Comparison of ENCODE assay signal across 21 cellular contexts in the genomic region with DNA sequence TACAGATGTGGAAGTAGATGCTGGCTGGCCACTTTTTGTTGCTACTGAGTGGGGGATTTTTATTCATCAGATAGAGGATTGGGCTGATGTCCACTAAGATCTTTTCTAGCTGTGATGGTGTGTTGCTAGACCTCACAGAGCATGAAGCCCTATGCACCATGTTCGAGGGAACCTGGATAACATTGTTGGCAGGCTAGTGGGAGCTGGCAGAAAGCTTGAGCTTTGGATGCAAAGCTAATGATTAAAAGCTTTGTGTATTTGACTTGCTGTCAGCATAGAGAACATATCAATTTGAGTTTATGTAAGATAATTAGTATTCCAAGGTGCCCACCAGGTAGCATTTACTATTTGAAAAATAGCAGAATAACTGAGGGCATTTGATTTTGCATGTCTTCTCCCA. TPM values are rescaled to one million over a fixed set of nuclear protein-coding genes. Genes with fewer than 3 reads are reported as not detected.
DNase-seq lines count a peak whose midpoint lies in the region; ATAC-seq, FAIRE-seq and TF ChIP-seq lines count a peak whose summit lies in the region.
"Had no signal": no experiment of that assay in that cellular context is flagged by ENCODE, and none has a peak within 500 bp of the region (broad histone marks: within the 10 kb centered on the region; RNA-seq: fewer than 3 reads in every experiment).

No MANE protein-coding gene starts in this region.

- in situ Hi-C loops in GM12878 (cut with MboI) = no loop called here

- CTCF ChIA-PET in activated CD8-positive, alpha-beta memory T cell treated with anti-CD3 and anti-CD28 coated beads, Interleukin-2, amount 10 ng/mL, durations not matched to agents 7 days and 5 days (lab: Charles Lee) = interaction anchor here (1.0 to 1.9 kb wide), 4 partner anchors 9 to 139 kb away, joined by 3 to 6 read pairs (median 3); no protein-coding TSS in a partner anchor
- CTCF ChIA-PET in HCT116 (lab: Charles Lee) (no interaction called here), GM12878 (lab: Yijun Ruan, JAX) (interaction anchor here (0.8 to 2.2 kb wide), 17 partner anchors 9 to 1046 kb away, joined by 3 to 10 read pairs (median 4); partner anchors contain the start of gene RPL39L)

- TF ChIP-seq POLR2A in HCT116 (IDR thresholded peaks at IDR 0.05; ENCODE audit: borderline replicate concordance, extremely low read depth, insufficient read depth, insufficient read length) (no peak), GM12878 (IDR thresholded peaks at IDR 0.05; ENCODE audit: low read depth, low read length) (no peak), gastroesophageal sphincter (IDR thresholded peaks at IDR 0.05) (no peak)

- H3K4me2 ChIP-seq in HCT116 (ENCODE audit: low read length) (peak overlapping the region; percentile 16; the same call in 1 of the 2 replicates), GM12878 (ENCODE audit: control insufficient read depth, insufficient read depth) (peak overlapping the region; percentile 58; the same call in 1 of the 2 replicates)

- no peaks in the 10 kb centered on the region for H3K36me3 ChIP-seq in HCT116 (ENCODE audit: control insufficient read depth in 1 of 2, insufficient read depth in 2 of 2, low read length in 2 of 2)
- peaks cover 0 to 9% of the 10 kb centered on the region in 2 experiments; a peak in 3 of 4 replicates for H3K36me3 ChIP-seq in GM12878 (ENCODE audit: control insufficient read depth in 2 of 2, insufficient read depth in 2 of 2, low read length in 1 of 2)
- no peaks in the 10 kb centered on the region for H3K36me3 ChIP-seq in gastroesophageal sphincter
- H3K36me3 ChIP-seq: breast epithelium, upper lobe of right lung had no signal

- no peak overlapping the region for H3K4me3 ChIP-seq in HCT116 (replicated peaks in 1 of 2; ENCODE audit: low read depth in 1 of 2, low read length in 2 of 2)
- H3K4me3 ChIP-seq in GM12878 = no peak overlapping the region
- H3K4me3 ChIP-seq in gastroesophageal sphincter = no peak overlapping the region
- H3K4me3 ChIP-seq: breast epithelium, upper lobe of right lung had no signal

- TF ChIP-seq RAD21 in HCT116 (IDR thresholded peaks at IDR 0.05; ENCODE audit: low read depth) (no peak), GM12878 (IDR thresholded peaks at IDR 0.05; ENCODE audit: insufficient read depth, low read depth, low read length) (no peak)

- H3K27ac ChIP-seq in HCT116 (ENCODE audit: low read depth, low read length) = no peak overlapping the region
- peak overlapping the region; percentile 67 for H3K27ac ChIP-seq in GM12878 (ENCODE audit: control insufficient read depth, insufficient read depth)
- no peak overlapping the region for H3K27ac ChIP-seq in gastroesophageal sphincter
- H3K27ac ChIP-seq: C4-2B, HL-60, parathyroid adenoma, RWPE1, upper lobe of right lung had no signal

- 100% methylated on average over 1 of the region's 1 CpG for WGBS in GM12878 (ENCODE audit: insufficient coverage, insufficient replicate concordance, low lambda C conversion rate, missing lambda C conversion rate)
- WGBS in gastroesophageal sphincter (ENCODE audit: low coverage in 1 of 2), 2 donors = 60% methylated on average over 1 of the region's 1 CpG; no CpG with 5 or more reads in 1 of the 2 donors

- H3K9ac ChIP-seq in HCT116 (ENCODE audit: low read length) = no peak overlapping the region
- H3K9ac ChIP-seq in GM12878 (ENCODE audit: control insufficient read depth, insufficient read depth, low read length) = peak overlapping the region; percentile 24; the same call in 1 of the 2 replicates
- H3K9ac ChIP-seq: parathyroid adenoma had no signal

- H3K4me3 Mint-ChIP-seq in activated CD8-positive, alpha-beta memory T cell treated with anti-CD3 and anti-CD28 coated beads, Interleukin-2, amount 10 ng/mL, durations not matched to agents 7 days and 5 days = no peak overlapping the region
- H3K4me3 Mint-ChIP-seq in progenitor cell of endocrine pancreas (ENCODE audit: low read depth) = no peak overlapping the region
- H3K4me3 Mint-ChIP-seq: activated naive CD8-positive, alpha-beta T cell treated with anti-CD3 and anti-CD28 coated beads, Interleukin-2, amount 10 ng/mL, durations not matched to agents 7 days and 5 days had no signal

- peak overlapping the region; percentile 41 for H3K27ac Mint-ChIP-seq in activated CD8-positive, alpha-beta memory T cell treated with anti-CD3 and anti-CD28 coated beads, Interleukin-2, amount 10 ng/mL, durations not matched to agents 7 days and 5 days
- H3K27ac Mint-ChIP-seq in progenitor cell of endocrine pancreas = peak overlapping the region; percentile 2
- H3K27ac Mint-ChIP-seq: activated naive CD8-positive, alpha-beta T cell treated with anti-CD3 and anti-CD28 coated beads, Interleukin-2, amount 10 ng/mL, durations not matched to agents 7 days and 5 days had no signal

- FAIRE-seq in GM12878 (lab: Jason Lieb, UNC) = no peak
- FAIRE-seq: small intestine had no signal

- SMC1A ChIA-PET in GM12878 (lab: Charles Lee; ENCODE audit: uncharacterized antibody, unreplicated experiment) = interaction anchor here (0.7 to 5.6 kb wide), 21 partner anchors 11 to 175 kb away, joined by 3 to 83 read pairs (median 4); no protein-coding TSS in a partner anchor

- DNase-seq in activated CD8-positive, alpha-beta memory T cell treated with anti-CD3 and anti-CD28 coated beads, Interleukin-2, amount 10 ng/mL, durations not matched to agents 7 days and 5 days = no peak
- DNase-seq in activated CD8-positive, alpha-beta memory T cell treated with anti-CD3 and anti-CD28 coated beads, Interleukin-2, amount 50 U/mL, for 4 hours = no peak
- DNase-seq in HCT116 (ENCODE audit: low read depth, low spot score) = no peak
- DNase-seq in GM12878 (ENCODE audit: low read depth, low spot score) = no peak
- no peak for DNase-seq in progenitor cell of endocrine pancreas (ENCODE audit: low spot score, unreplicated experiment)
- DNase-seq: activated naive CD8-positive, alpha-beta T cell treated with anti-CD3 and anti-CD28 coated beads, Interleukin-2, amount 10 ng/mL, durations not matched to agents 7 days and 5 days; DMS79 treated with DMSO at 0.1 percent for 48 hours; effector CD4-positive, alpha-beta T cell; KG1; NCI-H1436; NCI-H2171 treated with DMSO at 0.1 percent for 48 hours; small intestine; upper lobe of right lung had no signal

- no peaks in the 10 kb centered on the region for H3K27me3 Mint-ChIP-seq in activated CD8-positive, alpha-beta memory T cell treated with anti-CD3 and anti-CD28 coated beads, Interleukin-2, amount 10 ng/mL, durations not matched to agents 7 days and 5 days
- H3K27me3 Mint-ChIP-seq in progenitor cell of endocrine pancreas = no peaks in the 10 kb centered on the region
- H3K27me3 Mint-ChIP-seq: activated naive CD8-positive, alpha-beta T cell treated with anti-CD3 and anti-CD28 coated beads, Interleukin-2, amount 10 ng/mL, durations not matched to agents 7 days and 5 days had no signal

- intact Hi-C loops in HCT116 (cut with micrococcal nuclease) (no loop called here), GM12878 (cut with micrococcal nuclease; ENCODE audit: unreplicated experiment) (loop anchor here (5.0 kb wide), 2 partner anchors 38 to 57 kb away; partner anchors contain the start of gene ST6GAL1)

- H3K27me3 ChIP-seq in HCT116 (ENCODE audit: insufficient read depth, low read length) = no peaks in the 10 kb centered on the region
- no peaks in the 10 kb centered on the region for H3K27me3 ChIP-seq in GM12878 (replicated peaks in 1 of 2; ENCODE audit: control insufficient read depth in 2 of 2, insufficient read depth in 2 of 2, low read length in 1 of 2)
- peaks cover 4% of the 10 kb centered on the region for H3K27me3 ChIP-seq in gastroesophageal sphincter
- H3K27me3 ChIP-seq: breast epithelium, upper lobe of right lung had no signal

- POLR2A ChIA-PET in HCT116 (lab: Charles Lee) = no interaction called here
- POLR2A ChIA-PET in GM12878 (lab: Charles Lee) = interaction anchor here (0.8 to 5.5 kb wide), 12 partner anchors 11 to 57 kb away, joined by 3 to 37 read pairs (median 6); no protein-coding TSS in a partner anchor

- peaks cover 17 to 31% of the 10 kb centered on the region in 2 experiments for H3K4me1 ChIP-seq in HCT116 (ENCODE audit: control insufficient read depth in 1 of 2, insufficient read depth in 2 of 2, low read length in 2 of 2)
- peaks cover 73% of the 10 kb centered on the region for H3K4me1 ChIP-seq in GM12878 (ENCODE audit: control insufficient read depth, insufficient read depth, low read length)
- no peaks in the 10 kb centered on the region for H3K4me1 ChIP-seq in gastroesophageal sphincter
- H3K4me1 ChIP-seq: breast epithelium, upper lobe of right lung had no signal

- no peaks in the 10 kb centered on the region for H3K9me3 ChIP-seq in HCT116 (ENCODE audit: control insufficient read depth in 1 of 2, insufficient read depth in 1 of 2, low read depth in 1 of 2, low read length in 2 of 2)
- peaks cover 3% of the 10 kb centered on the region; the same call in 1 of the 3 replicates for H3K9me3 ChIP-seq in GM12878 (replicated peaks; ENCODE audit: control insufficient read depth, insufficient read depth, low read length)
- no peaks in the 10 kb centered on the region for H3K9me3 ChIP-seq in gastroesophageal sphincter
- H3K9me3 ChIP-seq: breast epithelium, upper lobe of right lung had no signal

- no peaks in the 10 kb centered on the region for H3K9me2 ChIP-seq in HCT116 (ENCODE audit: insufficient read depth)

- H3K9me3 Mint-ChIP-seq in activated CD8-positive, alpha-beta memory T cell treated with anti-CD3 and anti-CD28 coated beads, Interleukin-2, amount 10 ng/mL, durations not matched to agents 7 days and 5 days (ENCODE audit: low read depth) = no peaks in the 10 kb centered on the region
- H3K9me3 Mint-ChIP-seq in progenitor cell of endocrine pancreas (ENCODE audit: low read depth) = no peaks in the 10 kb centered on the region
- H3K9me3 Mint-ChIP-seq: activated naive CD8-positive, alpha-beta T cell treated with anti-CD3 and anti-CD28 coated beads, Interleukin-2, amount 10 ng/mL, durations not matched to agents 7 days and 5 days had no signal

- H2AFZ ChIP-seq in HCT116 (ENCODE audit: low read depth, low read length, poor library complexity, severe bottlenecking) (no peak overlapping the region), GM12878 (ENCODE audit: control insufficient read depth, low read depth, low read length) (no peak overlapping the region)
- H2AFZ ChIP-seq: parathyroid adenoma had no signal

- BruUV-seq in HCT116 (replicated peaks; lab: Mats Ljungman, UMichigan) (no TSS peak), GM12878 (replicated peaks; lab: Mats Ljungman, UMichigan) (TSS peak; percentile 52)

- TF ChIP-seq EP300 in GM12878 (IDR thresholded peaks at IDR 0.05; ENCODE audit: borderline replicate concordance in 1 of 2, control insufficient read depth in 1 of 2, low read depth in 2 of 2, low read length in 2 of 2) (no peak), gastroesophageal sphincter (IDR thresholded peaks at IDR 0.05) (no peak)

- H4K20me1 ChIP-seq in HCT116 (ENCODE audit: insufficient read depth) (no peaks in the 10 kb centered on the region), GM12878 (ENCODE audit: control insufficient read depth, insufficient read depth) (no peaks in the 10 kb centered on the region)

- no peak for TF ChIP-seq CTCF in HCT116 (IDR thresholded peaks at IDR 0.05 in 2 of 3, conservative IDR thresholded peaks at IDR 0.05 in 1 of 3; ENCODE audit: borderline replicate concordance in 1 of 3, insufficient read depth in 1 of 3, low read depth in 2 of 3, low read length in 2 of 3)
- no peak for TF ChIP-seq CTCF in GM12878 (IDR thresholded peaks at IDR 0.05 in 2 of 3, conservative IDR thresholded peaks at IDR 0.05 in 1 of 3; ENCODE audit: control insufficient read depth in 2 of 3, extremely low read depth in 1 of 3, insufficient read depth in 1 of 3, low read depth in 3 of 3, low read length in 3 of 3)
- no peak for TF ChIP-seq CTCF in progenitor cell of endocrine pancreas (IDR thresholded peaks at IDR 0.05; ENCODE audit: unreplicated experiment)
- no peak for TF ChIP-seq CTCF in gastroesophageal sphincter (IDR thresholded peaks at IDR 0.05)

- ATAC-seq in activated CD8-positive, alpha-beta memory T cell treated with anti-CD3 and anti-CD28 coated beads, Interleukin-2, amount 10 ng/mL, durations not matched to agents 7 days and 5 days = no peak
- ATAC-seq in HCT116 = no peak
- ATAC-seq in GM12878 = peak; percentile 35
- ATAC-seq in HG03460 (IDR thresholded peaks at IDR 0.05; ENCODE audit: unreplicated experiment) = no peak
- no peak for ATAC-seq in gastroesophageal sphincter
- no peak for ATAC-seq in GM21381 (IDR thresholded peaks at IDR 0.05; ENCODE audit: unreplicated experiment)
- ATAC-seq: upper lobe of right lung had no signal

- RAD21 ChIA-PET in HCT116 (lab: Charles Lee; ENCODE audit: low non-redundant PET in 1 of 2, low total read pairs in 2 of 2, uncharacterized antibody in 2 of 2, unreplicated experiment in 2 of 2) (no interaction called here), GM12878 (lab: Charles Lee; ENCODE audit: unreplicated experiment) (interaction anchor here (1.0 to 4.4 kb wide), 14 partner anchors 7 to 140 kb away, joined by 3 to 43 read pairs (median 8); no protein-coding TSS in a partner anchor)

- peaks cover 11% of the 10 kb centered on the region for H3K4me1 Mint-ChIP-seq in activated CD8-positive, alpha-beta memory T cell treated with anti-CD3 and anti-CD28 coated beads, Interleukin-2, amount 10 ng/mL, durations not matched to agents 7 days and 5 days
- H3K4me1 Mint-ChIP-seq in progenitor cell of endocrine pancreas (ENCODE audit: low read depth) = peaks cover 3% of the 10 kb centered on the region

- H3K36me3 Mint-ChIP-seq in activated CD8-positive, alpha-beta memory T cell treated with anti-CD3 and anti-CD28 coated beads, Interleukin-2, amount 10 ng/mL, durations not matched to agents 7 days and 5 days = peaks cover 41% of the 10 kb centered on the region
- peaks cover 13% of the 10 kb centered on the region for H3K36me3 Mint-ChIP-seq in progenitor cell of endocrine pancreas (ENCODE audit: insufficient read depth)

- H3K79me2 ChIP-seq in HCT116 (ENCODE audit: insufficient read depth, low read length) (no peaks in the 10 kb centered on the region), GM12878 (ENCODE audit: control insufficient read depth, insufficient read depth, low read length) (peaks cover 37% of the 10 kb centered on the region)
- H3K79me2 ChIP-seq: parathyroid adenoma had no signal

RNA-seq across cellular contexts. Expression of gene ST6GAL1, which starts 59.1 kb away (rescaled TPM):
- 100 to 1,000 TPM in 1 of 2 experiments, 10 to 100 TPM in 1; 77.9 to 102 TPM for total RNA-seq in activated CD8-positive, alpha-beta memory T cell treated with anti-CD3 and anti-CD28 coated beads, Interleukin-2, amount 10 ng/mL, durations not matched to agents 7 days and 5 days
- total RNA-seq in HCT116 (2021; ENCODE audit: unreplicated experiment) = 15.6 TPM
- polyA plus RNA-seq in HCT116 (2012) = 6.9 and 7.1 TPM in 2 replicates
- 750 and 754 TPM in 2 replicates for total RNA-seq in GM12878 (2013; cell fraction: nucleolus; rRNA removed)
- 139 and 147 TPM in 2 replicates for total RNA-seq in GM12878 (2014; rRNA removed)
- total RNA-seq in GM12878 (2014; rRNA removed; fragmentation: Illumina TruSeq; extraction: Trizol) = 158 and 169 TPM in 2 replicates
- total RNA-seq in GM12878 (2021) = 207 and 220 TPM in 2 replicates
- polyA plus RNA-seq in GM12878 (2011; ENCODE audit: low read depth) = 139 TPM
- polyA plus RNA-seq in GM12878 (2011; rRNA removed) = 190 and 214 TPM in 2 replicates
- 169 and 192 TPM in 2 replicates for polyA plus RNA-seq in GM12878 (2011; cell fraction: cytosol; rRNA removed)
- 106 and 131 TPM in 2 replicates for polyA plus RNA-seq in GM12878 (2011; cell fraction: nucleus; rRNA removed)
- polyA plus RNA-seq in GM12878 (2012) = 141 and 183 TPM in 2 replicates
- 248 and 268 TPM in 2 replicates for polyA plus RNA-seq in GM12878 (2014; fragmentation: Illumina TruSeq; extraction: Trizol)
- 10 to 100 TPM; 74.2 to 75.0 TPM for polyA plus RNA-seq in GM12878 (2014; fragmentation: Nextera tagmentation; extraction: Ambion mirVana)
- polyA plus RNA-seq in GM12878 (2014; rRNA removed) = 163 and 174 TPM in 2 replicates
- 100 to 1,000 TPM; 133 to 135 TPM for polyA plus RNA-seq in GM12878 (2016; fragmentation: Nextera tagmentation; extraction: Ambion mirVana)
- polyA minus RNA-seq in GM12878 (2011; rRNA and poly(A)+ RNA removed) = 310 and 330 TPM in 2 replicates
- polyA minus RNA-seq in GM12878 (2011; cell fraction: cytosol; rRNA and poly(A)+ RNA removed) = 80.6 and 80.9 TPM in 2 replicates
- 116 and 151 TPM in 2 replicates for polyA minus RNA-seq in GM12878 (2011; cell fraction: nucleus; rRNA and poly(A)+ RNA removed)
- total RNA-seq in progenitor cell of endocrine pancreas = 74.0 and 80.7 TPM in 2 replicates
- 10 to 100 TPM; 18.0 to 32.2 (median 20.9) TPM for total RNA-seq in gastroesophageal sphincter
